ENCODE assay signal across 25 cellular contexts in genomic region chrX:3599787-3600465, GRCh38.
A peak's percentile ranks its signal among the peaks of the same experiment; 100 is the strongest.
DNase-seq lines count a peak whose midpoint lies in the region; ATAC-seq and TF ChIP-seq lines count a peak whose summit lies in the region.
"Had no signal": no experiment of that assay in that cellular context is flagged by ENCODE, and none has a peak within 500 bp of the region (broad histone marks: within the 10 kb centered on the region; RNA-seq: fewer than 3 reads in every experiment).

No MANE protein-coding gene starts in this region.

- no peaks in the 10 kb centered on the region for H3K4me1 Mint-ChIP-seq in activated T-cell treated with anti-CD3 and anti-CD28 coated beads, Interleukin-2, amount 50 U/mL, for 72 hours (ENCODE audit: low read depth)

- peak overlapping the region; percentile 14 for H3K27ac Mint-ChIP-seq in activated T-cell treated with anti-CD3 and anti-CD28 coated beads, Interleukin-2, amount 50 U/mL, for 72 hours
- H3K27ac Mint-ChIP-seq: activated T-helper 1 cell treated with anti-CD3 and anti-CD28 coated beads, Interleukin-12 subunit alpha, Interleukin-12 subunit beta, Interleukin-2, Interleukin-4 antibody, amounts not matched to agents 30 ng/mL and 10 ng/mL and 1 ng/mL, durations not matched to agents 14 hours and 24 hours and 36 hours had no signal

- no peak for TF ChIP-seq CTCF in astrocyte of the spinal cord (IDR thresholded peaks at IDR 0.05; ENCODE audit: low read depth, low read length)

- DNase-seq in activated T-cell treated with anti-CD3 and anti-CD28 coated beads, Interleukin-2, amount 50 U/mL, for 72 hours: no peak
- no peak for DNase-seq in activated T-cell treated with anti-CD3 and anti-CD28 coated beads, Interleukin-2, amount 50 U/mL, for 1 hour
- DNase-seq in astrocyte of the spinal cord (ENCODE audit: low read depth, low spot score) (peak; percentile 47), left kidney (ENCODE audit: low read depth, low spot score) (peak; percentile 49), GF-D8 (lab: John Stamatoyannopoulos, UW) (no peak)
- DNase-seq: 8988T; activated CD4-positive, alpha-beta T cell treated with anti-CD3 and anti-CD28 coated beads for 48 hours; activated naive CD4-positive, alpha-beta T cell treated with anti-CD3 and anti-CD28 coated beads, Interleukin-2, amount 50 U/mL, for 16 hours; AML-193; anterior cingulate cortex; CD4-positive, alpha-beta memory T cell; effector memory CD4-positive, alpha-beta T cell; H7; islet precursor cell; MV-4-11; NCI-H146; NCI-H526 treated with DMSO at 0.1 percent for 48 hours; posterior cingulate gyrus; RPMI8226; T-helper 2 cell had no signal

- H3K4me3 ChIP-seq in astrocyte of the spinal cord (ENCODE audit: low read depth, low read length): no peak overlapping the region
- H3K4me3 ChIP-seq in skeletal muscle satellite cell (ENCODE audit: low read length): no peak overlapping the region

- H3K9ac ChIP-seq in skeletal muscle satellite cell (ENCODE audit: low read depth, low read length): no peak overlapping the region

- H3K27me3 Mint-ChIP-seq in activated T-cell treated with anti-CD3 and anti-CD28 coated beads, Interleukin-2, amount 50 U/mL, for 72 hours (ENCODE audit: low read depth): no peaks in the 10 kb centered on the region
- H3K27me3 Mint-ChIP-seq: CD4-positive, alpha-beta memory T cell had no signal

- no peaks in the 10 kb centered on the region for H3K27me3 ChIP-seq in skeletal muscle satellite cell (ENCODE audit: control insufficient read depth, insufficient read depth, low read length)

- in situ Hi-C loops in astrocyte of the spinal cord (cut with HindIII; ENCODE audit: low sequenced_read_pairs): no loop called here

- peaks cover 0 to 8% of the 10 kb centered on the region in 2 donors for H3K9me3 Mint-ChIP-seq in activated T-cell treated with anti-CD3 and anti-CD28 coated beads, Interleukin-2, amount 50 U/mL, for 72 hours
- H3K9me3 Mint-ChIP-seq: activated T-helper 1 cell treated with anti-CD3 and anti-CD28 coated beads, Interleukin-12 subunit alpha, Interleukin-12 subunit beta, Interleukin-2, Interleukin-4 antibody, amounts not matched to agents 30 ng/mL and 10 ng/mL and 1 ng/mL, durations not matched to agents 14 hours and 24 hours and 36 hours had no signal

- H3K4me3 Mint-ChIP-seq in activated T-cell treated with anti-CD3 and anti-CD28 coated beads, Interleukin-2, amount 50 U/mL, for 72 hours: no peak overlapping the region
- H3K4me3 Mint-ChIP-seq: activated T-helper 1 cell treated with anti-CD3 and anti-CD28 coated beads, Interleukin-12 subunit alpha, Interleukin-12 subunit beta, Interleukin-2, Interleukin-4 antibody, amounts not matched to agents 30 ng/mL and 10 ng/mL and 1 ng/mL, durations not matched to agents 14 hours and 24 hours and 36 hours; CD4-positive, alpha-beta memory T cell had no signal

- no peak for ATAC-seq in activated T-cell treated with anti-CD3 and anti-CD28 coated beads, Interleukin-2, amount 50 U/mL, for 72 hours (replicated peaks in 1 of 2)
- ATAC-seq in GM18909 (IDR thresholded peaks at IDR 0.05; ENCODE audit: poor library complexity, unreplicated experiment) (no peak), HG02763 (IDR thresholded peaks at IDR 0.05; ENCODE audit: unreplicated experiment) (no peak)
- ATAC-seq: SK-N-SH treated with all-trans-retinoic acid at 6 μM for 48 hours had no signal

- peak overlapping the region; percentile 33 for H3K4me2 ChIP-seq in skeletal muscle satellite cell (ENCODE audit: low read length)

- peaks cover 1 to 9% of the 10 kb centered on the region in 2 donors for H3K36me3 Mint-ChIP-seq in activated T-cell treated with anti-CD3 and anti-CD28 coated beads, Interleukin-2, amount 50 U/mL, for 72 hours (ENCODE audit: insufficient read depth in 2 of 2)

- no peaks in the 10 kb centered on the region for H3K4me1 ChIP-seq in skeletal muscle satellite cell (ENCODE audit: control insufficient read depth, insufficient read depth, low read length)

- H3K36me3 ChIP-seq in skeletal muscle satellite cell (ENCODE audit: insufficient read depth, low read length): no peaks in the 10 kb centered on the region

- H3K9me3 ChIP-seq in skeletal muscle satellite cell (replicated peaks; ENCODE audit: low read length): no peaks in the 10 kb centered on the region

Comparison
In these comparisons a context has a peak if more than half of its experiments do, and no peak if none do; other contexts are left out.
1. DNase-seq: peak in astrocyte of the spinal cord (single experiment) and left kidney (single experiment); none in activated T-cell treated with anti-CD3 and anti-CD28 coated beads, Interleukin-2, amount 50 U/mL, for 72 hours (0 of 2), activated T-cell treated with anti-CD3 and anti-CD28 coated beads, Interleukin-2, amount 50 U/mL, for 1 hour (single experiment) and GF-D8 (single experiment).